ENCODE assay signal across 19 cellular contexts in the genomic region with DNA sequence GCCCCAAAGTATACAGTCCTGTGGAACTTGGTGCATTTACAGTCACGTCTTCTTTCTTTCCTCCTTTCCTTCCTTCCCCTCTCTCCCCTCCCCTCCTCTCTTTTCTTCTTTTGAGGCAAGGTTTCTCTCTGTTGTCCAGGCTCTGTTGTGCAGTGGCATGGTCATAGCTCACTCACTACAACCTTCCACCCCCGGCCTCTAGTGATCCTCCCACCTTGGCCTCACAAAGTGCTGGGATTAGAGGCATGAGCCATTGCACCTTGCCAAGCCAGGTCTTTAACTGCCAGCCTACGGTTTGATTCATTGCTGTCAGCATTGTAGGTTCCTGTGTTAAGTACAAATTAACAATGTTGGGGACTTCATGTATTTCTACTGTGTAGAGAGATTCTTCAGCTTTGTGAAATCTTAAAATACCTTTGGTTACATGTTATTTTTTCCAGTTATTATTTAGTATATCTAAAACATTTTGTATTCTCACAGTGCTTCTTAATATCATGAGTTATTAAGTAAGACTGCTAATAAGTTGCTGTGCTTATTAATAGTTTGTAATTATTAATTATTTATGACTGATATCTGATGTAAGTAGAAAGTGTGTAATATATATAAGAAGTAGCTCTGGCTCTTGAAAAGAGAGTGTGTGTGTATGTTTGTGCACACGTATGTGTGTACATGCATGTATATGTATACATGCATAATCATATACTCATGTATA.
A peak's percentile ranks its signal among the peaks of the same experiment; 100 is the strongest.
DNase-seq lines count a peak whose midpoint lies in the region; ATAC-seq, FAIRE-seq and TF ChIP-seq lines count a peak whose summit lies in the region.
"Had no signal": no experiment of that assay in that cellular context is flagged by ENCODE, and none has a peak within 500 bp of the region (broad histone marks: within the 10 kb centered on the region; RNA-seq: fewer than 3 reads in every experiment).

No MANE protein-coding gene starts in this region.

- no peak overlapping the region for H2BK20ac ChIP-seq in IMR-90 (ENCODE audit: low read depth, low read length)

- H3K14ac ChIP-seq in IMR-90 (replicated peaks; ENCODE audit: low read depth, low read length) (no peak overlapping the region; the same call in 1 of the 2 replicates), neuronal stem cell (ENCODE audit: low read length) (no peak overlapping the region)

- no peaks in the 10 kb centered on the region for H3K79me2 ChIP-seq in GM12878 (ENCODE audit: control insufficient read depth, insufficient read depth, low read length)

- H4K20me1 ChIP-seq in IMR-90 (ENCODE audit: insufficient read depth, low read length) = no peaks in the 10 kb centered on the region
- no peaks in the 10 kb centered on the region for H4K20me1 ChIP-seq in GM12878 (ENCODE audit: control insufficient read depth, insufficient read depth)

- no peak for TF ChIP-seq POLR2A in IMR-90 (IDR thresholded peaks at IDR 0.05; ENCODE audit: low read depth, low read length)
- no peak for TF ChIP-seq POLR2A in GM12878 (IDR thresholded peaks at IDR 0.05; ENCODE audit: low read depth, low read length)

- 0 out of 2 replicates have a peak, but pooled peaks cover 5% of the 10 kb centered on the region for H3K9me1 ChIP-seq in IMR-90 (ENCODE audit: insufficient read depth, low read length)

- no peak for TF ChIP-seq RAD21 in IMR-90 (IDR thresholded peaks at IDR 0.05; ENCODE audit: low read length)
- TF ChIP-seq RAD21 in GM12878 (IDR thresholded peaks at IDR 0.05; ENCODE audit: insufficient read depth, low read depth, low read length) = no peak

- no peak overlapping the region for H3K27ac Mint-ChIP-seq in activated naive CD4-positive, alpha-beta T cell treated with anti-CD3 and anti-CD28 coated beads for 36 hours
- H3K27ac Mint-ChIP-seq: CD8-positive, alpha-beta T cell; GM23338; HFFc6; IgD-negative memory B cell had no signal

- ATAC-seq in IMR-90 (ENCODE audit: low read depth) (no peak), GM12878 (no peak), HG03196 (IDR thresholded peaks at IDR 0.05; ENCODE audit: unreplicated experiment) (no peak)
- ATAC-seq: CD8-positive, alpha-beta T cell; GM23338 had no signal

- H3K4ac ChIP-seq in IMR-90 (ENCODE audit: low read depth, low read length) (no peak overlapping the region), neuronal stem cell (ENCODE audit: low read length) (no peak overlapping the region)

- H3K27me3 Mint-ChIP-seq in activated naive CD4-positive, alpha-beta T cell treated with anti-CD3 and anti-CD28 coated beads for 36 hours (ENCODE audit: low read depth) = no peaks in the 10 kb centered on the region
- H3K27me3 Mint-ChIP-seq: IgD-negative memory B cell had no signal

- H3K79me1 ChIP-seq in IMR-90 (ENCODE audit: low read depth in 1 of 2, low read length in 2 of 2) (peaks cover 0 to 6% of the 10 kb centered on the region in 2 experiments; a peak in 1 of 4 replicates), neuronal stem cell (ENCODE audit: low read depth, low read length) (no peaks in the 10 kb centered on the region)

- WGBS in IMR-90 (ENCODE audit: extremely low coverage in 2 of 2, insufficient read length in 1 of 2), 2 experiments = no CpG with 5 or more reads among the region's 4 CpGs
- 78% methylated on average over 4 of the region's 4 CpGs for WGBS in GM12878 (ENCODE audit: insufficient coverage, insufficient replicate concordance, low lambda C conversion rate, missing lambda C conversion rate)
- WGBS in neuronal stem cell (ENCODE audit: extremely low coverage in 2 of 2, insufficient read length in 2 of 2, insufficient replicate concordance in 1 of 2), 2 donors = no CpG with 5 or more reads among the region's 4 CpGs

- peak overlapping the region; percentile 68 for H3K27ac ChIP-seq in C4-2B
- H3K27ac ChIP-seq in IMR-90 (ENCODE audit: insufficient read depth, low read length) = no peak overlapping the region
- no peak overlapping the region for H3K27ac ChIP-seq in GM12878 (ENCODE audit: control insufficient read depth, insufficient read depth)
- H3K27ac ChIP-seq in neuronal stem cell (replicated peaks; ENCODE audit: low read length) = no peak overlapping the region

- SMC1A ChIA-PET in GM12878 (lab: Charles Lee; ENCODE audit: uncharacterized antibody, unreplicated experiment) = no interaction called here

- H3K4me1 Mint-ChIP-seq in activated naive CD4-positive, alpha-beta T cell treated with anti-CD3 and anti-CD28 coated beads for 36 hours (ENCODE audit: low read depth) = peaks cover 6% of the 10 kb centered on the region

- H2BK15ac ChIP-seq in IMR-90 (ENCODE audit: low read depth, low read length) (no peak overlapping the region), neuronal stem cell (ENCODE audit: low read length) (no peak overlapping the region)

- H3K36me3 Mint-ChIP-seq in activated naive CD4-positive, alpha-beta T cell treated with anti-CD3 and anti-CD28 coated beads for 36 hours (ENCODE audit: low read depth) = peaks cover 4% of the 10 kb centered on the region
- H3K36me3 Mint-ChIP-seq: CD14-positive monocyte; CD8-positive, alpha-beta T cell had no signal

- H3K23ac ChIP-seq in IMR-90 (ENCODE audit: low read depth, low read length) (peak overlapping the region; percentile 48; the same call in 1 of the 2 replicates), neuronal stem cell (ENCODE audit: low read depth, low read length, poor library complexity) (no peak overlapping the region)

- DNase-seq in IMR-90 (no peak), GM12878 (ENCODE audit: low read depth, low spot score) (no peak), neuronal stem cell (ENCODE audit: low spot score) (no peak), medulla oblongata (ENCODE audit: extremely low spot score) (no peak), AG20443 (ENCODE audit: low spot score) (no peak)
- DNase-seq in activated naive CD4-positive, alpha-beta T cell treated with anti-CD3 and anti-CD28 coated beads for 36 hours = no peak
- DNase-seq: 8988T; AML-193; CD8-positive, alpha-beta T cell; HFFc6; KG1 had no signal

- H3K9ac ChIP-seq in IMR-90 (ENCODE audit: low read depth, low read length) = no peak overlapping the region
- H3K9ac ChIP-seq in GM12878 (ENCODE audit: control insufficient read depth, insufficient read depth, low read length) = no peak overlapping the region
- peak overlapping the region; percentile 44 for H3K9ac ChIP-seq in neuronal stem cell (ENCODE audit: low read depth, low read length, poor library complexity)

- intact Hi-C loops in IMR-90 (cut with micrococcal nuclease) (no loop called here), GM12878 (cut with micrococcal nuclease; ENCODE audit: unreplicated experiment) (no loop called here)
- intact Hi-C loops in activated naive CD4-positive, alpha-beta T cell treated with anti-CD3 and anti-CD28 coated beads for 36 hours (cut with micrococcal nuclease) = no loop called here

- no peak overlapping the region for H3K56ac ChIP-seq in IMR-90 (ENCODE audit: extremely low read depth, insufficient read depth, low read length)

- H2BK120ac ChIP-seq in IMR-90 (ENCODE audit: low read depth, low read length) (no peak overlapping the region), neuronal stem cell (ENCODE audit: low read depth, low read length) (no peak overlapping the region)

- peak overlapping the region; percentile 68; the same call in 1 of the 2 replicates for H4K5ac ChIP-seq in IMR-90 (ENCODE audit: low read depth, low read length)

- H2AK9ac ChIP-seq in IMR-90 (replicated peaks; ENCODE audit: low read depth, low read length, poor library complexity) = no peak overlapping the region

- in situ Hi-C loops in IMR-90 (cut with MboI; ENCODE audit: low sequenced_read_pairs) (no loop called here), GM12878 (cut with MboI) (no loop called here)

- TF ChIP-seq EP300 in GM12878 (IDR thresholded peaks at IDR 0.05; ENCODE audit: borderline replicate concordance in 1 of 2, control insufficient read depth in 1 of 2, low read depth in 2 of 2, low read length in 2 of 2) = no peak

- H2BK12ac ChIP-seq in neuronal stem cell (ENCODE audit: low read length) = no peak overlapping the region

- BruUV-seq in IMR-90 (replicated peaks; lab: Mats Ljungman, UMichigan) = no TSS peak
- BruUV-seq in GM12878 (replicated peaks; lab: Mats Ljungman, UMichigan) = no TSS peak

- no peaks in the 10 kb centered on the region for H3K36me3 ChIP-seq in IMR-90 (ENCODE audit: control insufficient read depth, insufficient read depth, low read length)
- no peaks in the 10 kb centered on the region for H3K36me3 ChIP-seq in GM12878 (ENCODE audit: control insufficient read depth in 2 of 2, insufficient read depth in 2 of 2, low read length in 1 of 2)
- no peaks in the 10 kb centered on the region for H3K36me3 ChIP-seq in neuronal stem cell (replicated peaks in 1 of 2; ENCODE audit: control insufficient read depth in 2 of 2, insufficient read depth in 2 of 2, low read length in 2 of 2)

- RAD21 ChIA-PET in GM12878 (lab: Charles Lee; ENCODE audit: unreplicated experiment) = no interaction called here

- peak overlapping the region; percentile 5; the same call in 1 of the 2 replicates for H2AK5ac ChIP-seq in IMR-90 (ENCODE audit: low read depth, low read length)
- H2AK5ac ChIP-seq in neuronal stem cell (ENCODE audit: low read depth, low read length) = no peak overlapping the region

- H2AFZ ChIP-seq in IMR-90 (replicated peaks; ENCODE audit: low read length, poor library complexity) (no peak overlapping the region), GM12878 (ENCODE audit: control insufficient read depth, low read depth, low read length) (no peak overlapping the region), neuronal stem cell (ENCODE audit: low read length) (no peak overlapping the region)
- H2AFZ ChIP-seq: GM23338 had no signal

- H3K9me3 ChIP-seq in IMR-90 (ENCODE audit: control insufficient read depth, insufficient read depth, low read length) (no peaks in the 10 kb centered on the region), GM12878 (replicated peaks; ENCODE audit: control insufficient read depth, insufficient read depth, low read length) (no peaks in the 10 kb centered on the region), neuronal stem cell (replicated peaks in 1 of 2; ENCODE audit: control insufficient read depth in 2 of 2, insufficient read depth in 1 of 2, low read depth in 1 of 2, low read length in 2 of 2) (no peaks in the 10 kb centered on the region)

- H3K4me3 Mint-ChIP-seq in activated naive CD4-positive, alpha-beta T cell treated with anti-CD3 and anti-CD28 coated beads for 36 hours = no peak overlapping the region
- H3K4me3 Mint-ChIP-seq: CD14-positive monocyte; CD8-positive, alpha-beta T cell; GM23338; HFFc6; IgD-negative memory B cell had no signal

- dilution Hi-C loops in IMR-90 (cut with HindIII; ENCODE audit: low sequenced_read_pairs, unreplicated experiment) = no loop called here

- H2BK5ac ChIP-seq in IMR-90 (ENCODE audit: low read depth, low read length, poor library complexity, severe bottlenecking) = no peak overlapping the region
- no peak overlapping the region for H2BK5ac ChIP-seq in neuronal stem cell (ENCODE audit: low read length)

- H3K4me3 ChIP-seq in IMR-90 (ENCODE audit: insufficient read depth, low read depth, low read length) (no peak overlapping the region), GM12878 (no peak overlapping the region), neuronal stem cell (ENCODE audit: low read length in 2 of 2) (no peak overlapping the region)
- H3K4me3 ChIP-seq: GM23338 had no signal

- H3K27me3 ChIP-seq in IMR-90 (ENCODE audit: control insufficient read depth, insufficient read depth, low read length) (no peaks in the 10 kb centered on the region), GM12878 (replicated peaks in 1 of 2; ENCODE audit: control insufficient read depth in 2 of 2, insufficient read depth in 2 of 2, low read length in 1 of 2) (no peaks in the 10 kb centered on the region), neuronal stem cell (ENCODE audit: control insufficient read depth in 3 of 3, insufficient read depth in 3 of 3, low read depth in 1 of 3, low read length in 3 of 3) (no peaks in the 10 kb centered on the region)

- H3K9me3 Mint-ChIP-seq in activated naive CD4-positive, alpha-beta T cell treated with anti-CD3 and anti-CD28 coated beads for 36 hours = no peaks in the 10 kb centered on the region
- H3K9me3 Mint-ChIP-seq: CD14-positive monocyte; CD8-positive, alpha-beta T cell; GM23338; HFFc6; IgD-negative memory B cell had no signal

- POLR2A ChIA-PET in IMR-90 (lab: Charles Lee; ENCODE audit: unreplicated experiment) (no interaction called here), GM12878 (lab: Charles Lee) (no interaction called here)

- CTCF ChIA-PET in IMR-90 (lab: Yijun Ruan, JAX) = interaction anchor here (0.9 kb wide), 1 partner anchor 9 kb away, joined by 3 read pairs; no protein-coding TSS in a partner anchor
- CTCF ChIA-PET in GM12878 (lab: Yijun Ruan, JAX) = no interaction called here
- CTCF ChIA-PET in activated naive CD4-positive, alpha-beta T cell treated with anti-CD3 and anti-CD28 coated beads for 36 hours (lab: Charles Lee) = no interaction called here

- H4K91ac ChIP-seq in IMR-90 (ENCODE audit: insufficient read depth, low read depth, low read length) = no peak overlapping the region
- H4K91ac ChIP-seq in neuronal stem cell (ENCODE audit: low read depth, low read length, poor library complexity) = no peak overlapping the region

- TF ChIP-seq CTCF in C4-2B (conservative IDR thresholded peaks at IDR 0.05) = no peak
- no peak for TF ChIP-seq CTCF in IMR-90 (conservative IDR thresholded peaks at IDR 0.05; ENCODE audit: low read depth, low read length)
- TF ChIP-seq CTCF in GM12878 (IDR thresholded peaks at IDR 0.05 in 2 of 3, conservative IDR thresholded peaks at IDR 0.05 in 1 of 3; ENCODE audit: control insufficient read depth in 2 of 3, extremely low read depth in 1 of 3, insufficient read depth in 1 of 3, low read depth in 3 of 3, low read length in 3 of 3) = no peak

- H3K4me2 ChIP-seq in IMR-90 (ENCODE audit: low read depth, low read length) (no peak overlapping the region), GM12878 (ENCODE audit: control insufficient read depth, insufficient read depth) (no peak overlapping the region), neuronal stem cell (ENCODE audit: insufficient read depth, low read length, poor library complexity, severe bottlenecking) (no peak overlapping the region)

- H4K8ac ChIP-seq in IMR-90 (ENCODE audit: low read depth in 2 of 2, low read length in 2 of 2) (no peak overlapping the region), neuronal stem cell (ENCODE audit: low read depth, low read length) (no peak overlapping the region)

- 0 out of 2 replicates have a peak overlapping the region, but pooled peaks have one; percentile 18 for H3K18ac ChIP-seq in IMR-90 (ENCODE audit: low read depth, low read length)
- no peak overlapping the region for H3K18ac ChIP-seq in neuronal stem cell (ENCODE audit: low read length)

- peak; percentile 18 for FAIRE-seq in GM12878 (lab: Jason Lieb, UNC)
- FAIRE-seq: G401.6, H54, HTR-8/SVneo had no signal

- H3K4me1 ChIP-seq in IMR-90 (ENCODE audit: control insufficient read depth, insufficient read depth, low read length) (peaks cover 3% of the 10 kb centered on the region; the same call in 1 of the 2 replicates), GM12878 (ENCODE audit: control insufficient read depth, insufficient read depth, low read length) (no peaks in the 10 kb centered on the region), neuronal stem cell (ENCODE audit: control insufficient read depth in 2 of 2, insufficient read depth in 1 of 2, low read depth in 1 of 2, low read length in 2 of 2) (peaks cover 0 to 3% of the 10 kb centered on the region in 2 donors)
